Comparison of ENCODE assay signal across 14 cellular contexts in genomic region chrX:115030635-115031034, GRCh38. TPM values are rescaled to one million over a fixed set of nuclear protein-coding genes. Genes with fewer than 3 reads are reported as not detected.
A peak's percentile ranks its signal among the peaks of the same experiment; 100 is the strongest.
DNase-seq lines count a peak whose midpoint lies in the region; TF ChIP-seq lines count a peak whose summit lies in the region.
"Had no signal": no experiment of that assay in that cellular context is flagged by ENCODE, and none has a peak within 500 bp of the region (broad histone marks: within the 10 kb centered on the region; RNA-seq: fewer than 3 reads in every experiment).

No MANE protein-coding gene starts in this region.

- H4K20me1 ChIP-seq in BLaER1, result no peaks in the 10 kb centered on the region

- DNase-seq in NCI-H1048 (lab: John Stamatoyannopoulos, UW) (peak; percentile 9), MCF 10A (ENCODE audit: unreplicated experiment) (peak; percentile 68), mesothelial cell of epicardium (ENCODE audit: low spot score in 2 of 2, unreplicated experiment in 2 of 2) (no peak), GDM1 (lab: John Stamatoyannopoulos, UW) (no peak), head of caudate nucleus (no peak)
- no peak for DNase-seq in activated CD8-positive, alpha-beta memory T cell treated with anti-CD3 and anti-CD28 coated beads, Interleukin-2, amount 50 U/mL, for 48 hours
- no peak for DNase-seq in activated CD8-positive, alpha-beta memory T cell treated with anti-CD3 and anti-CD28 coated beads for 24 hours
- DNase-seq: caudate nucleus, mesenchymal stem cell, NCI-H774, occipital lobe had no signal

- POLR2A ChIA-PET in MCF 10A (lab: Yijun Ruan, JAX), result interaction anchor here (1.2 kb wide), 1 partner anchor 8 kb away, joined by 3 read pairs; no protein-coding TSS in a partner anchor

- peak overlapping the region; percentile 3; the same call in 1 of the 2 replicates for H3K27ac ChIP-seq in BLaER1
- H3K27ac ChIP-seq: SK-N-MC had no signal

- H3K27me3 ChIP-seq in BLaER1, result peaks cover 80% of the 10 kb centered on the region

- H3K36me3 Mint-ChIP-seq in MCF 10A (ENCODE audit: insufficient read depth, unreplicated experiment) (no peaks in the 10 kb centered on the region), mesothelial cell of epicardium (no peaks in the 10 kb centered on the region)
- H3K36me3 Mint-ChIP-seq: activated naive CD4-positive, alpha-beta T cell treated with anti-CD3 and anti-CD28 coated beads, Interleukin-2, amount 50 U/mL, for 72 hours had no signal

- no peaks in the 10 kb centered on the region for H3K4me1 Mint-ChIP-seq in MCF 10A (ENCODE audit: insufficient read depth, unreplicated experiment)
- H3K4me1 Mint-ChIP-seq in mesothelial cell of epicardium, result peaks cover 35% of the 10 kb centered on the region

- H3K4me3 Mint-ChIP-seq in MCF 10A (ENCODE audit: unreplicated experiment) (no peak overlapping the region), mesothelial cell of epicardium (no peak overlapping the region)

- H3K27me3 Mint-ChIP-seq in MCF 10A (ENCODE audit: insufficient read depth, unreplicated experiment) (peaks cover 34% of the 10 kb centered on the region), mesothelial cell of epicardium (ENCODE audit: low read depth) (no peaks in the 10 kb centered on the region)

- no peaks in the 10 kb centered on the region for H3K36me3 ChIP-seq in BLaER1

- H3K4me1 ChIP-seq in BLaER1, result peaks cover 16% of the 10 kb centered on the region

- peak overlapping the region; percentile 53 for H3K4me2 ChIP-seq in BLaER1

- no peak overlapping the region for H3K4me3 ChIP-seq in BLaER1
- H3K4me3 ChIP-seq: SK-N-MC had no signal

- H3K27ac Mint-ChIP-seq in MCF 10A (ENCODE audit: low read depth, unreplicated experiment) (no peak overlapping the region), mesothelial cell of epicardium (peak overlapping the region; percentile 83)
- H3K27ac Mint-ChIP-seq: activated naive CD4-positive, alpha-beta T cell treated with anti-CD3 and anti-CD28 coated beads, Interleukin-2, amount 50 U/mL, for 72 hours had no signal

- TF ChIP-seq CTCF in MCF 10A (IDR thresholded peaks at IDR 0.05; ENCODE audit: unreplicated experiment) (no peak), mesothelial cell of epicardium (IDR thresholded peaks at IDR 0.05; ENCODE audit: unreplicated experiment) (no peak)

- no peaks in the 10 kb centered on the region for H3K9me3 ChIP-seq in BLaER1

- BruUV-seq in MCF 10A (replicated peaks; lab: Mats Ljungman, UMichigan), result no TSS peak

- no peaks in the 10 kb centered on the region for H3K9me3 Mint-ChIP-seq in MCF 10A (ENCODE audit: unreplicated experiment)
- no peaks in the 10 kb centered on the region for H3K9me3 Mint-ChIP-seq in mesothelial cell of epicardium

- no peak overlapping the region for H3K9ac ChIP-seq in BLaER1

- intact Hi-C loops in MCF 10A (cut with micrococcal nuclease), result no loop called here
- intact Hi-C loops in head of caudate nucleus (cut with DNase I), result no loop called here

- CTCF ChIA-PET in MCF 10A (lab: Yijun Ruan, JAX), result interaction anchor here (1.6 kb wide), 1 partner anchor 117 kb away, joined by 5 read pairs; no protein-coding TSS in a partner anchor

RNA-seq across cellular contexts. Expression of gene IL13RA2, which starts 13.2 kb away (rescaled TPM):
- total RNA-seq in MCF 10A (2022) (0.23 and 0.54 TPM in 2 replicates), mesothelial cell of epicardium (0.73 to 0.79 TPM (median 0.74 TPM) in 3 replicates)
- total RNA-seq: activated naive CD4-positive, alpha-beta T cell treated with anti-CD3 and anti-CD28 coated beads, Interleukin-2, amount 50 U/mL, for 72 hours had no signal

Comparison
In these comparisons a context has a peak if more than half of its experiments do, and no peak if none do; other contexts are left out.
1. DNase-seq: peak in NCI-H1048 (single experiment) and MCF 10A (single experiment); none in mesothelial cell of epicardium (0 of 2), activated CD8-positive, alpha-beta memory T cell treated with anti-CD3 and anti-CD28 coated beads, Interleukin-2, amount 50 U/mL, for 48 hours (single experiment), activated CD8-positive, alpha-beta memory T cell treated with anti-CD3 and anti-CD28 coated beads for 24 hours (single experiment), GDM1 (single experiment) and head of caudate nucleus (0 of 42).